In the genomic region with DNA sequence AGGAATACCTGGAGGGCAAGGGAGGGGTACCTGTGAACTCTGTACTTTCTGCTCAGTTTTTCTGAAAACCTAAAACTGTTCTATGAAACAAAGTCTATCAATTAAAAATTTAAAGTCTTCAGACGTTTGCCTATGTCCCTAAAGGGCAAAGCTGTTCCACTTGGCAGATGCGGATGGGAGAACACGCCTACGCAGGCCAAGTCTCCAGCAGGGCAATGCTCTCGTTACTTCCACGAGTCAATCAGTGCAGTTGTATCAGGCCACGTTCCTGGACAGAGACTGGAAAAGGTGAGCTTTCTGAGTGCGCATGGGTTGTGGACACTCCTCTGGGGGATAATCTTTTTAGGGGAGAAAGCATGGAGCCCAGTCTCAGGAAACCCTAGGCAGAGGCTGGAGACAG, we compare ENCODE assay signal across 14 cellular contexts.
DNase-seq lines count a peak whose midpoint lies in the region; ATAC-seq and TF ChIP-seq lines count a peak whose summit lies in the region.
"Had no signal": no experiment of that assay in that cellular context is flagged by ENCODE, and none has a peak within 500 bp of the region (broad histone marks: within the 10 kb centered on the region; RNA-seq: fewer than 3 reads in every experiment).

No MANE protein-coding gene starts in this region.

- H3K79me1 ChIP-seq in neuronal stem cell (ENCODE audit: low read depth, low read length), result peaks cover 4% of the 10 kb centered on the region

- H3K18ac ChIP-seq in neuronal stem cell (ENCODE audit: low read length), result no peak overlapping the region

- H4K91ac ChIP-seq in neuronal stem cell (ENCODE audit: low read depth, low read length, poor library complexity), result no peak overlapping the region

- H3K4me1 ChIP-seq in Panc1 (ENCODE audit: control insufficient read depth, insufficient read depth, low read length) (no peaks in the 10 kb centered on the region; the same call in 1 of the 2 replicates), endodermal cell (ENCODE audit: control insufficient read depth, insufficient read depth, low read length) (no peaks in the 10 kb centered on the region), psoas muscle (peaks cover 30% of the 10 kb centered on the region), neuronal stem cell (ENCODE audit: control insufficient read depth in 2 of 2, insufficient read depth in 1 of 2, low read depth in 1 of 2, low read length in 2 of 2) (peaks cover 3 to 17% of the 10 kb centered on the region in 2 donors)
- H3K4me1 ChIP-seq: A549, BE2C had no signal

- H4K8ac ChIP-seq in neuronal stem cell (ENCODE audit: low read depth, low read length), result no peak overlapping the region

- in situ Hi-C loops in Panc1 (cut with HindIII; ENCODE audit: low pct_unique_long_range_greater_than_20kb, low sequenced_read_pairs), result no loop called here

- intact Hi-C loops in Panc1 (cut with micrococcal nuclease; ENCODE audit: unreplicated experiment), result no loop called here
- intact Hi-C loops in psoas muscle (cut with DNase I), result no loop called here

- DNase-seq in Panc1 (ENCODE audit: low read depth, low spot score) (no peak), endodermal cell (no peak), psoas muscle (no peak), NCI-H146 (lab: John Stamatoyannopoulos, UW) (no peak), C1 segment of cervical spinal cord (lab: John Stamatoyannopoulos, UW) (no peak), neuronal stem cell (ENCODE audit: low spot score) (no peak)
- DNase-seq: BE2C; Caco-2; CD8-positive, alpha-beta memory T cell; DMS 273 treated with DMSO at 0.1 percent for 48 hours had no signal

- no peak overlapping the region for H2BK120ac ChIP-seq in neuronal stem cell (ENCODE audit: low read depth, low read length)

- no peaks in the 10 kb centered on the region for H3K36me3 ChIP-seq in Panc1 (ENCODE audit: control insufficient read depth, insufficient read depth, low read length)
- H3K36me3 ChIP-seq in endodermal cell (ENCODE audit: control insufficient read depth, insufficient read depth, low read length), result peaks cover 32% of the 10 kb centered on the region
- H3K36me3 ChIP-seq in psoas muscle (ENCODE audit: insufficient read depth in 1 of 2, low read depth in 1 of 2), result no peaks in the 10 kb centered on the region
- peaks cover 2 to 18% of the 10 kb centered on the region in 2 donors for H3K36me3 ChIP-seq in neuronal stem cell (replicated peaks in 1 of 2; ENCODE audit: control insufficient read depth in 2 of 2, insufficient read depth in 2 of 2, low read length in 2 of 2)
- H3K36me3 ChIP-seq: BE2C, HAP-1 had no signal

- H3K9me3 Mint-ChIP-seq in endodermal cell, result no peaks in the 10 kb centered on the region
- H3K9me3 Mint-ChIP-seq: CD8-positive, alpha-beta memory T cell had no signal

- H3K4me2 ChIP-seq in neuronal stem cell (ENCODE audit: insufficient read depth, low read length, poor library complexity, severe bottlenecking), result no peak overlapping the region
- H3K4me2 ChIP-seq: A549 had no signal

- 94 to 95% methylated on average over 8 of the region's 8 CpGs for WGBS in endodermal cell (ENCODE audit: insufficient coverage in 1 of 2, insufficient read length in 1 of 2), 2 experiments
- WGBS in psoas muscle, 3 donors, result 40 to 47% (median 41%) methylated on average over 8 of the region's 8 CpGs
- WGBS in neuronal stem cell (ENCODE audit: extremely low coverage in 2 of 2, insufficient read length in 2 of 2, insufficient replicate concordance in 1 of 2), 2 donors, result no CpG with 5 or more reads among the region's 8 CpGs

- no peak overlapping the region for H3K14ac ChIP-seq in neuronal stem cell (ENCODE audit: low read length)

- no peak for TF ChIP-seq CTCF in Panc1 (IDR thresholded peaks at IDR 0.05)
- TF ChIP-seq CTCF in endodermal cell (conservative IDR thresholded peaks at IDR 0.05), result no peak
- no peak for TF ChIP-seq CTCF in psoas muscle (IDR thresholded peaks at IDR 0.05)

- no peak overlapping the region for H3K4ac ChIP-seq in neuronal stem cell (ENCODE audit: low read length)

- H3K27ac Mint-ChIP-seq in endodermal cell, result peak overlapping the region; percentile 62
- H3K27ac Mint-ChIP-seq: CD8-positive, alpha-beta memory T cell; IgD-negative memory B cell had no signal

- no peaks in the 10 kb centered on the region for H3K27me3 ChIP-seq in Panc1 (ENCODE audit: control insufficient read depth, insufficient read depth, low read length)
- H3K27me3 ChIP-seq in endodermal cell (ENCODE audit: control insufficient read depth, insufficient read depth, low read length, poor library complexity, severe bottlenecking), result no peaks in the 10 kb centered on the region
- no peaks in the 10 kb centered on the region for H3K27me3 ChIP-seq in psoas muscle (ENCODE audit: insufficient read depth in 3 of 3, low read length in 2 of 3)
- H3K27me3 ChIP-seq in neuronal stem cell (ENCODE audit: control insufficient read depth in 3 of 3, insufficient read depth in 3 of 3, low read depth in 1 of 3, low read length in 3 of 3), result no peaks in the 10 kb centered on the region

- H3K36me3 Mint-ChIP-seq in endodermal cell (ENCODE audit: low read depth), result peaks cover 19% of the 10 kb centered on the region
- H3K36me3 Mint-ChIP-seq: CD8-positive, alpha-beta memory T cell had no signal

- ATAC-seq in Panc1 (0 out of 2 replicates have a peak, but pooled peaks have one; percentile 34), psoas muscle (peak in 3 of 4 donors; percentile 33 to 37 (median 36))
- ATAC-seq: A549, GM12878 had no signal

- CTCF ChIA-PET in Panc1 (lab: Charles Lee), result no interaction called here

- no peak overlapping the region for H2BK15ac ChIP-seq in neuronal stem cell (ENCODE audit: low read length)

- no peaks in the 10 kb centered on the region for H3K27me3 Mint-ChIP-seq in endodermal cell (ENCODE audit: insufficient read depth)

- H2AFZ ChIP-seq in neuronal stem cell (ENCODE audit: low read length), result no peak overlapping the region

- H2AK5ac ChIP-seq in neuronal stem cell (ENCODE audit: low read depth, low read length), result no peak overlapping the region

- POLR2A ChIA-PET in Panc1 (lab: Charles Lee), result no interaction called here

- H3K9ac ChIP-seq in endodermal cell (ENCODE audit: extremely low read depth, low read length, poor library complexity, severe bottlenecking) (no peak overlapping the region), neuronal stem cell (ENCODE audit: low read depth, low read length, poor library complexity) (no peak overlapping the region)

- H3K27ac ChIP-seq in Panc1 (ENCODE audit: low read length) (no peak overlapping the region), endodermal cell (ENCODE audit: low read depth, low read length) (no peak overlapping the region), psoas muscle (peak overlapping the region; percentile 32), neuronal stem cell (replicated peaks; ENCODE audit: low read length) (no peak overlapping the region)
- H3K27ac ChIP-seq: A549 had no signal

- no peak overlapping the region for H2BK5ac ChIP-seq in neuronal stem cell (ENCODE audit: low read length)

- H3K4me3 ChIP-seq in Panc1 (ENCODE audit: low read depth in 2 of 2, low read length in 2 of 2), result no peak overlapping the region
- no peak overlapping the region for H3K4me3 ChIP-seq in endodermal cell (ENCODE audit: low read length)
- H3K4me3 ChIP-seq in psoas muscle, result no peak overlapping the region
- no peak overlapping the region for H3K4me3 ChIP-seq in neuronal stem cell (ENCODE audit: low read length in 2 of 2)
- H3K4me3 ChIP-seq: A549, GM12878, HAP-1 had no signal

- no peaks in the 10 kb centered on the region for H3K9me3 ChIP-seq in Panc1 (ENCODE audit: control insufficient read depth, insufficient read depth, low read depth, low read length)
- H3K9me3 ChIP-seq in endodermal cell (ENCODE audit: control insufficient read depth, low read length), result no peaks in the 10 kb centered on the region
- no peaks in the 10 kb centered on the region for H3K9me3 ChIP-seq in psoas muscle
- no peaks in the 10 kb centered on the region for H3K9me3 ChIP-seq in neuronal stem cell (replicated peaks in 1 of 2; ENCODE audit: control insufficient read depth in 2 of 2, insufficient read depth in 1 of 2, low read depth in 1 of 2, low read length in 2 of 2)
- H3K9me3 ChIP-seq: A549, BE2C, Caco-2, HAP-1 had no signal

- no TSS peak for BruUV-seq in Panc1 (replicated peaks; lab: Mats Ljungman, UMichigan)

- H3K4me1 Mint-ChIP-seq in endodermal cell, result peaks cover 23% of the 10 kb centered on the region

- no peak overlapping the region for H2BK12ac ChIP-seq in neuronal stem cell (ENCODE audit: low read length)

- H3K4me3 Mint-ChIP-seq in endodermal cell, result no peak overlapping the region
- H3K4me3 Mint-ChIP-seq: CD8-positive, alpha-beta memory T cell; IgD-negative memory B cell had no signal

- no peak overlapping the region for H3K23ac ChIP-seq in neuronal stem cell (ENCODE audit: low read depth, low read length, poor library complexity)
